ENCODE assay signal across 13 cellular contexts in genomic region chr14:37034410-37035285, GRCh38.
A peak's percentile ranks its signal among the peaks of the same experiment; 100 is the strongest.
DNase-seq lines count a peak whose midpoint lies in the region; ATAC-seq and TF ChIP-seq lines count a peak whose summit lies in the region.
"Had no signal": no experiment of that assay in that cellular context is flagged by ENCODE, and none has a peak within 500 bp of the region (broad histone marks: within the 10 kb centered on the region; RNA-seq: fewer than 3 reads in every experiment).

No MANE protein-coding gene starts in this region.

- 70 to 80% methylated on average over 11 of the region's 11 CpGs for WGBS in heart right ventricle, 2 donors

- no peaks in the 10 kb centered on the region for H3K36me3 ChIP-seq in heart right ventricle
- H3K36me3 ChIP-seq: BLaER1 treated with 17β-estradiol and CSF1 and Interleukin-3, amounts not matched to agents 10 nM and 100 nM had no signal

- DNase-seq in A172 (ENCODE audit: low spot score), result peak; percentile 55
- DNase-seq in NCI-H446 (lab: John Stamatoyannopoulos, UW), result peak; percentile 11 to 40
- DNase-seq in fibroblast of the aortic adventitia (ENCODE audit: low read depth), result peak; percentile 82
- no peak for DNase-seq in Kasumi-1 (lab: John Stamatoyannopoulos, UW)
- no peak for DNase-seq in heart right ventricle
- no peak for DNase-seq in NCI-H1436 treated with DMSO at 0.1 percent for 48 hours (lab: John Stamatoyannopoulos, UW)
- DNase-seq: activated CD4-positive, alpha-beta T cell treated with anti-CD3 and anti-CD28 coated beads, Interleukin-2, amount 10 ng/mL, durations not matched to agents 7 days and 5 days; effector CD4-positive, alpha-beta T cell; NCI-H226 had no signal

- peaks cover 0 to 4% (median 0%) of the 10 kb centered on the region in 9 donors for H3K4me1 ChIP-seq in heart right ventricle

- H3K27me3 ChIP-seq in heart right ventricle, result no peaks in the 10 kb centered on the region
- H3K27me3 ChIP-seq: BLaER1 treated with 17β-estradiol and CSF1 and Interleukin-3, amounts not matched to agents 10 nM and 100 nM had no signal

- H3K4me3 ChIP-seq in fibroblast of the aortic adventitia (ENCODE audit: low read depth, low read length) (no peak overlapping the region), heart right ventricle (no peak overlapping the region)
- H3K4me3 ChIP-seq: BLaER1 treated with 17β-estradiol and CSF1 and Interleukin-3, amounts not matched to agents 10 nM and 100 nM; smooth muscle cell had no signal

- peaks cover 0 to 3% (median 0%) of the 10 kb centered on the region in 11 donors for H3K9me3 ChIP-seq in heart right ventricle
- H3K9me3 ChIP-seq: BLaER1 treated with 17β-estradiol and CSF1 and Interleukin-3, amounts not matched to agents 10 nM and 100 nM had no signal

- intact Hi-C loops in heart right ventricle (cut with DNase I), result no loop called here

- no peak for TF ChIP-seq CTCF in fibroblast of the aortic adventitia (IDR thresholded peaks at IDR 0.05; ENCODE audit: insufficient read depth, low read length)
- TF ChIP-seq CTCF in heart right ventricle (IDR thresholded peaks at IDR 0.05), result no peak

- H3K27ac ChIP-seq in heart right ventricle, result no peak overlapping the region
- H3K27ac ChIP-seq: BLaER1 treated with 17β-estradiol and CSF1 and Interleukin-3, amounts not matched to agents 10 nM and 100 nM had no signal

- ATAC-seq in GM18868 (IDR thresholded peaks at IDR 0.05; ENCODE audit: unreplicated experiment) (peak; percentile 76), HG02973 (IDR thresholded peaks at IDR 0.05; ENCODE audit: unreplicated experiment) (no peak), heart right ventricle (no peak)

Comparison
In these comparisons a context has a peak if more than half of its experiments do, and no peak if none do; other contexts are left out.
1. DNase-seq: peak in A172 (single experiment), NCI-H446 (2 of 2) and fibroblast of the aortic adventitia (single experiment); none in Kasumi-1 (0 of 2), heart right ventricle (0 of 2) and NCI-H1436 treated with DMSO at 0.1 percent for 48 hours (single experiment).